In genomic region chr15:41822471-41822870, GRCh38 we compare ENCODE assay signal across 21 cellular contexts.
"Had no signal": no experiment of that assay in that cellular context is flagged by ENCODE, and none has a peak within 500 bp of the region (broad histone marks: within the 10 kb centered on the region; RNA-seq: fewer than 3 reads in every experiment).

No MANE protein-coding gene starts in this region.

- H3K9me3 ChIP-seq: MG63, SJSA1 had no signal

- FAIRE-seq: HepG2, RCC 7860 had no signal

- H3K36me3 ChIP-seq: MG63 had no signal

- DNase-seq: IMR-90, Karpas-422, KG1, MG63, NCI-H1092, NCI-H1436, NCI-H187, NCI-H2029, NCI-H2081 treated with DMSO at 0.1 percent for 48 hours, NCI-H226, NCI-H446, NCI-H510A, NCI-H524 treated with DMSO at 0.1 percent for 48 hours, NCI-H69, NCI-H774, RPMI8226, SIG-M5 had no signal

- ATAC-seq: HepG2 had no signal

- H3K4me3 ChIP-seq: MG63, SJSA1, SK-N-MC had no signal

- H3K27me3 ChIP-seq: MG63, SJSA1 had no signal

- H3K27ac ChIP-seq: SJSA1, SK-N-MC had no signal
